ENCODE assay signal across 8 cellular contexts in the genomic region with DNA sequence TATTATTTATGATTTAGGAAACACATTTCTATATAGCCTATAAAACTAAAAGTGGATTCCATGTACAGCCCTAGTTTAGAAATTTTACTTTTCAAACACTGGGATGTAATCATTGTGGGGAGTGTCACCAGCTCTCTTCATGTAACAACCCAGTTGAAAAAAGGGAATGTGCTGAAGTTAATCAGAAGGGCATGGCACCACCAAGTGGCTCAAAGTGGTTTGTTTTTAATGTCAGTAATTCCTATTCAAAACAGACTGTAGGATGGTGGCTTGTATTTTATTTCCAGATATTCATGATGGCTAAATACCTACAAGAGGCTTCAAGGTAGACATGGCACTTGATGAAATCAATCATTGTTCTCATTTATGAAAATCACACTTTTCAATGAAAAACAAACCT. TPM values are rescaled to one million over a fixed set of nuclear protein-coding genes. Genes with fewer than 3 reads are reported as not detected.
DNase-seq lines count a peak whose midpoint lies in the region; ATAC-seq and TF ChIP-seq lines count a peak whose summit lies in the region.

No MANE protein-coding gene starts in this region.

- TF ChIP-seq RAD21 in HCT116 (IDR thresholded peaks at IDR 0.05; ENCODE audit: low read depth), result peak; percentile 76

- TF ChIP-seq POLR2A in HCT116 (IDR thresholded peaks at IDR 0.05; ENCODE audit: borderline replicate concordance, extremely low read depth, insufficient read depth, insufficient read length) (no peak), uterus (IDR thresholded peaks at IDR 0.05) (no peak)

- H3K9me2 ChIP-seq in HCT116 (ENCODE audit: insufficient read depth), result no peaks in the 10 kb centered on the region

- no peaks in the 10 kb centered on the region for H3K79me2 ChIP-seq in HCT116 (ENCODE audit: insufficient read depth, low read length)

- no peak overlapping the region for H3K4me2 ChIP-seq in HCT116 (ENCODE audit: low read length)

- no peak overlapping the region for H3K27ac ChIP-seq in HCT116 (ENCODE audit: low read depth, low read length)
- H3K27ac ChIP-seq in uterus, result no peak overlapping the region

- CTCF ChIA-PET in HCT116 (lab: Charles Lee), result interaction anchor here (0.6 to 1.8 kb wide), 8 partner anchors 9 to 463 kb away, joined by 3 to 20 read pairs (median 4); a partner anchor contains a TSS

- H3K4me3 ChIP-seq in HCT116 (replicated peaks in 1 of 2; ENCODE audit: low read depth in 1 of 2, low read length in 2 of 2), result no peak overlapping the region
- H3K4me3 ChIP-seq in uterus, result no peak overlapping the region

- no peak overlapping the region for H3K9ac ChIP-seq in HCT116 (ENCODE audit: low read length)

- POLR2A ChIA-PET in HCT116 (lab: Charles Lee), result no interaction called here

- H2AFZ ChIP-seq in HCT116 (ENCODE audit: low read depth, low read length, poor library complexity, severe bottlenecking), result no peak overlapping the region

- H3K9me3 ChIP-seq in HCT116 (ENCODE audit: control insufficient read depth in 1 of 2, insufficient read depth in 1 of 2, low read depth in 1 of 2, low read length in 2 of 2) (no peaks in the 10 kb centered on the region), uterus (no peaks in the 10 kb centered on the region)

- in situ Hi-C loops in SK-MEL-5 (cut with HindIII; ENCODE audit: low pct_unique_long_range_greater_than_20kb, low sequenced_read_pairs), result no loop called here

- no TSS peak for BruUV-seq in HCT116 (replicated peaks; lab: Mats Ljungman, UMichigan)

- DNase-seq in DMS53 (lab: John Stamatoyannopoulos, UW), result peak; percentile 77
- DNase-seq in HCT116 (ENCODE audit: low read depth, low spot score), result peak; percentile 23
- DNase-seq in SK-MEL-5 (ENCODE audit: low read depth, low spot score), result peak; percentile 61
- no peak for DNase-seq in left ventricle myocardium superior
- no peak for DNase-seq in uterus
- no peak for DNase-seq in midbrain (lab: John Stamatoyannopoulos, UW)

- RAD21 ChIA-PET in HCT116 (lab: Charles Lee; ENCODE audit: low non-redundant PET in 1 of 2, low total read pairs in 2 of 2, uncharacterized antibody in 2 of 2, unreplicated experiment in 2 of 2), result no interaction called here

- no peaks in the 10 kb centered on the region for H3K36me3 ChIP-seq in HCT116 (ENCODE audit: control insufficient read depth in 1 of 2, insufficient read depth in 2 of 2, low read length in 2 of 2)
- H3K36me3 ChIP-seq in uterus, result peaks cover 0 to 3% of the 10 kb centered on the region in 2 donors

- peak; percentile 89 for ATAC-seq in HCT116
- ATAC-seq in left ventricle myocardium superior, result peak; percentile 59
- ATAC-seq in HG03045 (IDR thresholded peaks at IDR 0.05; ENCODE audit: unreplicated experiment), result no peak
- ATAC-seq in GM18520 (IDR thresholded peaks at IDR 0.05; ENCODE audit: unreplicated experiment), result no peak

- peaks cover 5 to 7% of the 10 kb centered on the region in 2 experiments for H3K4me1 ChIP-seq in HCT116 (ENCODE audit: control insufficient read depth in 1 of 2, insufficient read depth in 2 of 2, low read length in 2 of 2)
- no peaks in the 10 kb centered on the region for H3K4me1 ChIP-seq in uterus

- H4K20me1 ChIP-seq in HCT116 (ENCODE audit: insufficient read depth), result no peaks in the 10 kb centered on the region

- H3K27me3 ChIP-seq in HCT116 (ENCODE audit: insufficient read depth, low read length), result no peaks in the 10 kb centered on the region
- no peaks in the 10 kb centered on the region for H3K27me3 ChIP-seq in uterus

- intact Hi-C loops in HCT116 (cut with micrococcal nuclease), result loop anchor here (1.0 to 5.0 kb wide), 3 partner anchors 87 to 230 kb away; a partner anchor contains a TSS
- intact Hi-C loops in left ventricle myocardium superior (cut with micrococcal nuclease), result loop anchor here (5.0 kb wide), 1 partner anchor 231 kb away; a partner anchor contains a TSS
- intact Hi-C loops in uterus (cut with DNase I; ENCODE audit: low total_unique reads), result no loop called here

- TF ChIP-seq CTCF in HCT116 (IDR thresholded peaks at IDR 0.05 in 2 of 3, conservative IDR thresholded peaks at IDR 0.05 in 1 of 3; ENCODE audit: borderline replicate concordance in 1 of 3, insufficient read depth in 1 of 3, low read depth in 2 of 3, low read length in 2 of 3) (peak; percentile 31 to 57 (median 49); a peak in 4 of 6 replicates), uterus (IDR thresholded peaks at IDR 0.05) (no peak)

TF ChIP-seq in HCT116, 20 proteins besides CTCF, POLR2A, EP300 and RAD21:
- no peak for TF ChIP-seq EZH2phosphoT487 (IDR thresholded peaks at IDR 0.05; ENCODE audit: borderline replicate concordance)
- TF ChIP-seq CBX3 (IDR thresholded peaks at IDR 0.05; ENCODE audit: low read depth), result no peak
- TF ChIP-seq YY1 (IDR thresholded peaks at IDR 0.05; ENCODE audit: extremely low read depth, insufficient replicate concordance, low read depth, low read length), result no peak

RNA-seq across cellular contexts. Expression of a gene that starts 58.1 kb away (rescaled TPM):
- total RNA-seq in HCT116 (2021; ENCODE audit: unreplicated experiment) (8.4 TPM), left ventricle myocardium superior (176 TPM), uterus (1 to 10 TPM in 2 of 4 donors, under 1 TPM in 2; under 0.01 to 3.5 (median 0.86) TPM)
- 7.3 and 8.2 TPM in 2 replicates for polyA plus RNA-seq in HCT116 (2012)
- 3.3 and 3.9 TPM in 2 replicates for total RNA-seq in SK-MEL-5 (2014; rRNA removed; shearing (Covaris generic))
- polyA plus RNA-seq in SK-MEL-5 (2015; cell fraction: cytosol; rRNA removed), result 4.7 and 6.2 TPM in 2 replicates
- polyA plus RNA-seq in SK-MEL-5 (2015; cell fraction: nucleus; rRNA removed), result 2.2 and 3.4 TPM in 2 replicates

Comparison
In these comparisons a context has a peak if more than half of its experiments do, and no peak if none do; other contexts are left out.
1. DNase-seq: peak in DMS53 (single experiment), HCT116 (single experiment) and SK-MEL-5 (single experiment); none in left ventricle myocardium superior (single experiment), uterus (0 of 2) and midbrain (single experiment).
2. ATAC-seq: peak in HCT116 (single experiment) and left ventricle myocardium superior (single experiment); none in HG03045 (single experiment) and GM18520 (single experiment).
3. CTCF ChIP-seq: peak in HCT116 (3 of 3); none in uterus (0 of 4).
4. RNA of a gene that starts 58.1 kb away (total RNA-seq): 176 TPM in left ventricle myocardium superior (single experiment); 8.4 TPM in HCT116 (single experiment), 3.3 to 3.9 TPM in SK-MEL-5 and under 0.01 to 3.5 TPM in uterus; every median in the first group is over 10 times any median in the second.